Comparison of ENCODE assay signal across 24 cellular contexts in genomic region chr2:218785103-218785502, GRCh38. TPM values are rescaled to one million over a fixed set of nuclear protein-coding genes. Genes with fewer than 3 reads are reported as not detected.
DNase-seq lines count a peak whose midpoint lies in the region; TF ChIP-seq lines count a peak whose summit lies in the region.
"Had no signal": no experiment of that assay in that cellular context is flagged by ENCODE, and none has a peak within 500 bp of the region (broad histone marks: within the 10 kb centered on the region; RNA-seq: fewer than 3 reads in every experiment).

No MANE protein-coding gene starts in this region.

- H3K4me1 ChIP-seq in hepatocyte (ENCODE audit: insufficient read depth) = peaks cover 30% of the 10 kb centered on the region
- H3K4me1 ChIP-seq: BE2C had no signal

- no peaks in the 10 kb centered on the region for H3K9me3 ChIP-seq in hepatocyte (ENCODE audit: low read depth)
- H3K9me3 ChIP-seq: BE2C, Peyer's patch had no signal

- peak; percentile 7 for DNase-seq in COLO668 (lab: John Stamatoyannopoulos, UW; ENCODE audit: unreplicated experiment)
- peak; percentile 65 for DNase-seq in NCI-H69 (lab: John Stamatoyannopoulos, UW)
- DNase-seq in hepatocyte (ENCODE audit: low spot score) = peak; percentile 64
- DNase-seq in renal cortical epithelial cell (ENCODE audit: low read depth) = peak; percentile 46
- no peak for DNase-seq in epidermal melanocyte (ENCODE audit: insufficient read length, low spot score)
- DNase-seq in NCI-H446 treated with DMSO at 0.1 percent for 48 hours (lab: John Stamatoyannopoulos, UW) = no peak
- no peak for DNase-seq in superior temporal gyrus (ENCODE audit: extremely low spot score)
- DNase-seq in mesenteric fat pad (ENCODE audit: low spot score) = no peak
- DNase-seq: BE2C; CD4-positive, CD25-positive, alpha-beta regulatory T cell; COR-L47; DMS 273 treated with DMSO at 0.1 percent for 48 hours; GM23248; H9; HFFc6; MG63; NCI-H1417 treated with DMSO at 0.1 percent for 48 hours; NCI-H1930; NCI-H524 treated with DMSO at 0.1 percent for 48 hours had no signal

- no peak overlapping the region for H2AFZ ChIP-seq in hepatocyte
- H2AFZ ChIP-seq: GM23248 had no signal

- WGBS in hepatocyte (ENCODE audit: low lambda C conversion rate, missing lambda C conversion rate) = 36% methylated on average over 1 of the region's 1 CpG

- TF ChIP-seq CTCF in hepatocyte (IDR thresholded peaks at IDR 0.05; ENCODE audit: poor library complexity) = no peak

- H3K4me3 ChIP-seq in hepatocyte = no peak overlapping the region
- H3K4me3 ChIP-seq: GM23248, K562, MG63 had no signal

- H3K27ac ChIP-seq in hepatocyte = peak overlapping the region; percentile 96
- H3K27ac ChIP-seq: GM23248, Peyer's patch had no signal

- H3K36me3 ChIP-seq in hepatocyte (replicated peaks; ENCODE audit: insufficient read depth, low read depth) = no peaks in the 10 kb centered on the region
- H3K36me3 ChIP-seq: BE2C, MG63, Peyer's patch had no signal

- H3K79me2 ChIP-seq in hepatocyte = peaks cover 74% of the 10 kb centered on the region

- peak overlapping the region; percentile 85 for H3K4me2 ChIP-seq in hepatocyte

- H3K27me3 ChIP-seq in hepatocyte = no peaks in the 10 kb centered on the region
- H3K27me3 ChIP-seq: BE2C, MG63, Peyer's patch had no signal

- H4K20me1 ChIP-seq in hepatocyte (ENCODE audit: insufficient read depth, poor library complexity, severe bottlenecking) = peaks cover 3% of the 10 kb centered on the region

- no peaks in the 10 kb centered on the region for H3K9me2 ChIP-seq in hepatocyte (replicated peaks; ENCODE audit: insufficient read depth)

RNA-seq across cellular contexts. Expression of gene CYP27A1, which starts 3.2 kb away (rescaled TPM):
- total RNA-seq in hepatocyte (34.5 and 38.8 TPM in 2 replicates), renal cortical epithelial cell (18.6 and 42.8 TPM in 2 replicates), mesenteric fat pad (20.5 TPM)
- polyA plus RNA-seq in hepatocyte = 35.9 and 44.8 TPM in 2 replicates
- total RNA-seq: CD4-positive, CD25-positive, alpha-beta regulatory T cell; G401 had no signal
- polyA plus RNA-seq: K562 had no signal

RNA-seq across cellular contexts. Expression of gene PRKAG3, which starts 46.5 kb away (rescaled TPM):
- total RNA-seq in hepatocyte (not detected in 2 replicates), renal cortical epithelial cell (not detected in 2 replicates), mesenteric fat pad (not detected)
- polyA plus RNA-seq in hepatocyte = 0.23 TPM in 1 of 2 replicates, not detected in the other
- total RNA-seq: A673; CD4-positive, CD25-positive, alpha-beta regulatory T cell; G401; GM23248; H9; HFFc6; K562; OCI-LY7; Peyer's patch had no signal
- polyA plus RNA-seq: CD4-positive, CD25-positive, alpha-beta regulatory T cell; GM23248; K562 had no signal

Comparison
In these comparisons a context has a peak if more than half of its experiments do, and no peak if none do; other contexts are left out.
1. DNase-seq: peak in COLO668 (single experiment), NCI-H69 (single experiment), hepatocyte (single experiment) and renal cortical epithelial cell (single experiment); none in epidermal melanocyte (single experiment), NCI-H446 treated with DMSO at 0.1 percent for 48 hours (single experiment), superior temporal gyrus (single experiment) and mesenteric fat pad (single experiment).